Comparison of ENCODE assay signal across 28 cellular contexts in the genomic region with DNA sequence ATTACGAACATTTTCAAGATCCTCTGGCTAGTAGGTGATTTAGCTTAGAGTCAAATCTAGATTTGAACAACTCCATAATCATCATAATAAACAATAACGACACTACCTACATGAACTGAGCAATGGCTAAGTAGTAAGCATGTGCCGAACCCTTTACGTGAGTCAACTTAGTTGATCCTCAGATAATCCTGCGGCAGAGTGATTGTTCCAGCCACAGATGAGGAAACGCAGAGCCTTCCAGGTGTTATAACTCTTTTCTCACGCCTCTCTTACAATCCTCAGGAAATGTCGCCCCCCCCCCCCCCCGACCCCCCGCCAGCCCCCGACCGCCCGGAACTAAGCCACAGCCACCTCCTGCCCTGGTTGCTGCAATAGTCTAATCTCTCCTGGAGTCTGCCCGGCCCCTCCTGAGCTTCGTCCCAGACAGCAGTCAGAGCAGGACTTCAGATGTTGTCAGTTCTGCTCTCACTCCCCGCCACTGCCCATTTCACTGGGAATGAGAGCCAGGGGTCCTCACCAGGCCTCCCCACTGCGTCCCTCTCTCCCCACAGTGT.
DNase-seq lines count a peak whose midpoint lies in the region; ATAC-seq and TF ChIP-seq lines count a peak whose summit lies in the region.
"Had no signal": no experiment of that assay in that cellular context is flagged by ENCODE, and none has a peak within 500 bp of the region (broad histone marks: within the 10 kb centered on the region; RNA-seq: fewer than 3 reads in every experiment).

No MANE protein-coding gene starts in this region.

- BruUV-seq in Caco-2 (replicated peaks; lab: Mats Ljungman, UMichigan) = no TSS peak

- H3K23ac ChIP-seq in neuronal stem cell (ENCODE audit: low read depth, low read length, poor library complexity) = peak overlapping the region; percentile 69

- peak overlapping the region; percentile 57 for H2AK5ac ChIP-seq in neuronal stem cell (ENCODE audit: low read depth, low read length)

- H3K36me3 ChIP-seq in Caco-2 (ENCODE audit: control insufficient read depth, insufficient read depth, low read length) = no peaks in the 10 kb centered on the region
- no peaks in the 10 kb centered on the region for H3K36me3 ChIP-seq in SJCRH30
- no peaks in the 10 kb centered on the region for H3K36me3 ChIP-seq in neuronal stem cell (replicated peaks in 1 of 2; ENCODE audit: control insufficient read depth in 2 of 2, insufficient read depth in 2 of 2, low read length in 2 of 2)
- no peaks in the 10 kb centered on the region for H3K36me3 ChIP-seq in vagina
- H3K36me3 ChIP-seq: adrenal gland, breast epithelium, upper lobe of left lung had no signal

- H3K27me3 Mint-ChIP-seq in Caco-2 (ENCODE audit: insufficient read depth, unreplicated experiment) (no peaks in the 10 kb centered on the region), HFFc6 (ENCODE audit: insufficient read depth) (peaks cover 5% of the 10 kb centered on the region)
- peaks cover 28% of the 10 kb centered on the region for H3K27me3 Mint-ChIP-seq in CD4-positive, alpha-beta T cell

- DNase-seq in Caco-2 (no peak), SJCRH30 (peak; percentile 33 to 37), neuronal stem cell (ENCODE audit: low spot score) (no peak), vagina (ENCODE audit: extremely low spot score in 2 of 2) (no peak), NCI-H446 (lab: John Stamatoyannopoulos, UW) (no peak), HFFc6 (no peak)
- no peak for DNase-seq in CD4-positive, alpha-beta T cell
- DNase-seq: 8988T; activated CD4-positive, alpha-beta memory T cell treated with anti-CD3 and anti-CD28 coated beads, Interleukin-2, amount 10 ng/mL, durations not matched to agents 7 days and 5 days; activated CD4-positive, alpha-beta T cell treated with anti-CD3 and anti-CD28 coated beads for 1 hour; activated CD8-positive, alpha-beta memory T cell treated with anti-CD3 and anti-CD28 coated beads, Interleukin-2, amount 50 U/mL, for 4 hours; activated naive CD4-positive, alpha-beta T cell treated with anti-CD3 and anti-CD28 coated beads for 36 hours; adrenal gland; DMS79; MM.1S; NCI-H1417 treated with DMSO at 0.1 percent for 48 hours; NCI-H2029 treated with DMSO at 0.1 percent for 48 hours; NCI-H69; Right ventricle myocardium superior; stimulated activated naive CD4-positive, alpha-beta T cell; T-helper 17 cell; upper lobe of left lung had no signal

- H3K4me3 ChIP-seq in Caco-2 (ENCODE audit: low read depth, low read length) (no peak overlapping the region), SJCRH30 (no peak overlapping the region), neuronal stem cell (ENCODE audit: low read length in 2 of 2) (no peak overlapping the region), vagina (no peak overlapping the region)
- H3K4me3 ChIP-seq: adrenal gland, breast epithelium, upper lobe of left lung had no signal

- H4K8ac ChIP-seq in neuronal stem cell (ENCODE audit: low read depth, low read length) = no peak overlapping the region

- no peaks in the 10 kb centered on the region for H3K27me3 ChIP-seq in Caco-2 (replicated peaks; ENCODE audit: control insufficient read depth, insufficient read depth, low read length)
- no peaks in the 10 kb centered on the region for H3K27me3 ChIP-seq in SJCRH30
- no peaks in the 10 kb centered on the region for H3K27me3 ChIP-seq in neuronal stem cell (ENCODE audit: control insufficient read depth in 3 of 3, insufficient read depth in 3 of 3, low read depth in 1 of 3, low read length in 3 of 3)
- H3K27me3 ChIP-seq in vagina = no peaks in the 10 kb centered on the region
- no peaks in the 10 kb centered on the region for H3K27me3 ChIP-seq in CD4-positive, alpha-beta T cell (ENCODE audit: control insufficient read depth, insufficient read depth, low read length)
- H3K27me3 ChIP-seq: adrenal gland, breast epithelium, upper lobe of left lung had no signal

- no peaks in the 10 kb centered on the region for H3K4me1 ChIP-seq in Caco-2
- peaks cover 54% of the 10 kb centered on the region for H3K4me1 ChIP-seq in SJCRH30
- H3K4me1 ChIP-seq in neuronal stem cell (ENCODE audit: control insufficient read depth in 2 of 2, insufficient read depth in 1 of 2, low read depth in 1 of 2, low read length in 2 of 2) = peaks cover 7 to 23% of the 10 kb centered on the region in 2 donors
- H3K4me1 ChIP-seq in vagina = peaks cover 6% of the 10 kb centered on the region
- H3K4me1 ChIP-seq: adrenal gland, breast epithelium, upper lobe of left lung had no signal

- no peak for TF ChIP-seq POLR2A in vagina (IDR thresholded peaks at IDR 0.05)

- intact Hi-C loops in Caco-2 (cut with micrococcal nuclease; ENCODE audit: unreplicated experiment) = no loop called here
- intact Hi-C loops in vagina (cut with DNase I) = no loop called here
- intact Hi-C loops in CD4-positive, alpha-beta T cell (cut with DNase I, micrococcal nuclease) = no loop called here

- H3K36me3 Mint-ChIP-seq in Caco-2 (ENCODE audit: insufficient read depth, unreplicated experiment) (no peaks in the 10 kb centered on the region), HFFc6 (ENCODE audit: low read depth) (no peaks in the 10 kb centered on the region)
- H3K36me3 Mint-ChIP-seq in CD4-positive, alpha-beta T cell (ENCODE audit: low read depth) = no peaks in the 10 kb centered on the region
- H3K36me3 Mint-ChIP-seq: memory B cell had no signal

- peak overlapping the region; percentile 84 for H2BK15ac ChIP-seq in neuronal stem cell (ENCODE audit: low read length)

- H3K9me3 Mint-ChIP-seq in Caco-2 (ENCODE audit: unreplicated experiment) (no peaks in the 10 kb centered on the region), HFFc6 (no peaks in the 10 kb centered on the region)
- no peaks in the 10 kb centered on the region for H3K9me3 Mint-ChIP-seq in CD4-positive, alpha-beta T cell
- H3K9me3 Mint-ChIP-seq: activated CD4-positive, alpha-beta memory T cell treated with anti-CD3 and anti-CD28 coated beads, Interleukin-2, amount 10 ng/mL, durations not matched to agents 7 days and 5 days; activated naive CD4-positive, alpha-beta T cell treated with anti-CD3 and anti-CD28 coated beads for 36 hours; activated T-helper 1 cell treated with anti-CD3 and anti-CD28 coated beads, Interleukin-12 subunit alpha, Interleukin-12 subunit beta, Interleukin-2, Interleukin-4 antibody, amounts not matched to agents 30 ng/mL and 10 ng/mL and 1 ng/mL, durations not matched to agents 14 hours and 24 hours and 36 hours; memory B cell had no signal

- peak overlapping the region; percentile 98 for H3K14ac ChIP-seq in neuronal stem cell (ENCODE audit: low read length)

- H3K18ac ChIP-seq in neuronal stem cell (ENCODE audit: low read length) = peak overlapping the region; percentile 91

- CTCF ChIA-PET in Caco-2 (lab: Charles Lee) = no interaction called here
- CTCF ChIA-PET in CD4-positive, alpha-beta T cell (lab: Charles Lee) = no interaction called here

- H3K79me1 ChIP-seq in neuronal stem cell (ENCODE audit: low read depth, low read length) = no peaks in the 10 kb centered on the region

- H3K4me1 Mint-ChIP-seq in Caco-2 (ENCODE audit: low read depth, unreplicated experiment) (no peaks in the 10 kb centered on the region), HFFc6 (ENCODE audit: low read depth) (no peaks in the 10 kb centered on the region)
- H3K4me1 Mint-ChIP-seq in CD4-positive, alpha-beta T cell (ENCODE audit: low read depth) = no peaks in the 10 kb centered on the region
- H3K4me1 Mint-ChIP-seq: activated CD4-positive, alpha-beta memory T cell treated with anti-CD3 and anti-CD28 coated beads, Interleukin-2, amount 10 ng/mL, durations not matched to agents 7 days and 5 days; memory B cell; T-helper 17 cell had no signal

- H3K4me2 ChIP-seq in neuronal stem cell (ENCODE audit: insufficient read depth, low read length, poor library complexity, severe bottlenecking) = no peak overlapping the region

- no peak overlapping the region for H2AFZ ChIP-seq in neuronal stem cell (ENCODE audit: low read length)

- H3K9me3 ChIP-seq in Caco-2 (no peaks in the 10 kb centered on the region), SJCRH30 (replicated peaks) (no peaks in the 10 kb centered on the region), neuronal stem cell (replicated peaks in 1 of 2; ENCODE audit: control insufficient read depth in 2 of 2, insufficient read depth in 1 of 2, low read depth in 1 of 2, low read length in 2 of 2) (peaks cover 7 to 11% of the 10 kb centered on the region in 2 donors), vagina (no peaks in the 10 kb centered on the region)
- no peaks in the 10 kb centered on the region for H3K9me3 ChIP-seq in CD4-positive, alpha-beta T cell (ENCODE audit: control insufficient read depth, low read length)
- H3K9me3 ChIP-seq: adrenal gland, breast epithelium, upper lobe of left lung had no signal

- no peak overlapping the region for H3K9ac ChIP-seq in neuronal stem cell (ENCODE audit: low read depth, low read length, poor library complexity)

- H3K4ac ChIP-seq in neuronal stem cell (ENCODE audit: low read length) = no peak overlapping the region

- H2BK5ac ChIP-seq in neuronal stem cell (ENCODE audit: low read length) = no peak overlapping the region

- peak; percentile 92 for ATAC-seq in esophagus mucosa
- ATAC-seq in CD4-positive, alpha-beta T cell (ENCODE audit: poor library complexity) = no peak
- ATAC-seq: Panc1, T-helper 17 cell had no signal

- POLR2A ChIA-PET in Caco-2 (lab: Charles Lee) = no interaction called here
- POLR2A ChIA-PET in CD4-positive, alpha-beta T cell (lab: Charles Lee) = no interaction called here

- H4K91ac ChIP-seq in neuronal stem cell (ENCODE audit: low read depth, low read length, poor library complexity) = peak overlapping the region; percentile 96

- H3K27ac ChIP-seq in SJCRH30 (peak overlapping the region; percentile 64; the same call in 1 of the 2 replicates), neuronal stem cell (replicated peaks; ENCODE audit: low read length) (no peak overlapping the region), vagina (no peak overlapping the region)
- no peak overlapping the region for H3K27ac ChIP-seq in CD4-positive, alpha-beta T cell (ENCODE audit: low read depth, low read length)
- H3K27ac ChIP-seq: adrenal gland, breast epithelium, C4-2B, upper lobe of left lung had no signal

- H2BK120ac ChIP-seq in neuronal stem cell (ENCODE audit: low read depth, low read length) = peak overlapping the region; percentile 48

- no peak overlapping the region for H2BK12ac ChIP-seq in neuronal stem cell (ENCODE audit: low read length)

- H3K4me3 Mint-ChIP-seq in Caco-2 (ENCODE audit: unreplicated experiment) (no peak overlapping the region), HFFc6 (no peak overlapping the region)
- H3K4me3 Mint-ChIP-seq in CD4-positive, alpha-beta T cell = no peak overlapping the region
- H3K4me3 Mint-ChIP-seq: activated CD4-positive, alpha-beta memory T cell treated with anti-CD3 and anti-CD28 coated beads, Interleukin-2, amount 10 ng/mL, durations not matched to agents 7 days and 5 days; activated naive CD4-positive, alpha-beta T cell treated with anti-CD3 and anti-CD28 coated beads for 36 hours; activated T-helper 1 cell treated with anti-CD3 and anti-CD28 coated beads, Interleukin-12 subunit alpha, Interleukin-12 subunit beta, Interleukin-2, Interleukin-4 antibody, amounts not matched to agents 30 ng/mL and 10 ng/mL and 1 ng/mL, durations not matched to agents 14 hours and 24 hours and 36 hours; memory B cell; T-helper 17 cell had no signal

- TF ChIP-seq CTCF in Caco-2 (IDR thresholded peaks at IDR 0.05; ENCODE audit: insufficient read depth in 1 of 2, low read depth in 1 of 2, low read length in 1 of 2, severe bottlenecking in 1 of 2, unreplicated experiment in 1 of 2) = no peak
- TF ChIP-seq CTCF in vagina (IDR thresholded peaks at IDR 0.05) = no peak
- TF ChIP-seq CTCF in CD4-positive, alpha-beta T cell (IDR thresholded peaks at IDR 0.05) = no peak
- no peak for TF ChIP-seq CTCF in HFFc6 (IDR thresholded peaks at IDR 0.05)

- WGBS in neuronal stem cell (ENCODE audit: extremely low coverage in 2 of 2, insufficient read length in 2 of 2, insufficient replicate concordance in 1 of 2), 2 donors = no CpG with 5 or more reads among the region's 17 CpGs

- H3K27ac Mint-ChIP-seq in Caco-2 (ENCODE audit: unreplicated experiment) (peak overlapping the region; percentile 40), HFFc6 (no peak overlapping the region)
- no peak overlapping the region for H3K27ac Mint-ChIP-seq in CD4-positive, alpha-beta T cell
- H3K27ac Mint-ChIP-seq: activated CD4-positive, alpha-beta memory T cell treated with anti-CD3 and anti-CD28 coated beads, Interleukin-2, amount 10 ng/mL, durations not matched to agents 7 days and 5 days; activated naive CD4-positive, alpha-beta T cell treated with anti-CD3 and anti-CD28 coated beads for 36 hours; activated T-helper 1 cell treated with anti-CD3 and anti-CD28 coated beads, Interleukin-12 subunit alpha, Interleukin-12 subunit beta, Interleukin-2, Interleukin-4 antibody, amounts not matched to agents 30 ng/mL and 10 ng/mL and 1 ng/mL, durations not matched to agents 14 hours and 24 hours and 36 hours; memory B cell; T-helper 17 cell had no signal

Comparison
In these comparisons a context has a peak if more than half of its experiments do, and no peak if none do; other contexts are left out.
1. DNase-seq: peak in SJCRH30 (2 of 2); none in Caco-2 (0 of 2), neuronal stem cell (single experiment), vagina (0 of 2), CD4-positive, alpha-beta T cell (0 of 10), NCI-H446 (0 of 2) and HFFc6 (single experiment).